ENCODE assay signal across 11 cellular contexts in the genomic region with DNA sequence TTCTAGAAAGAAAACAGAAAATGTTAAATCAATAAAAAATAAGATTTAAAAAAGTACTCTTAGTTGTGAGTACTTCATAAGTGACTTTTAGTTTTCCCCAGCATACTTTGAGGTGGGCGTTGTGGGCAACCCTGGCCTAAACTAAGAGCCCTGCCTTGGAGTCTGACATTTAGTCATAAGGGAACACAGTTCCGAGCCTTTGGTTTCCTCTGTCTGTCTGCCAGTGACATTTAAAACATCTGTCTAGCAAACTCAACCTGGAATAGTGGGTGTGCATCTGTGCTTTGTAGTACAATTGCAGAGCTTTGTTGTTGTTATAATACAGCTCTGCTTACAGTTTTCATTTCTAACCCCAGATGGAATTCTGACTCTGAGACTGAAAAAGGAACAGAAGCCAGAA. TPM values are rescaled to one million over a fixed set of nuclear protein-coding genes. Genes with fewer than 3 reads are reported as not detected.
DNase-seq lines count a peak whose midpoint lies in the region; ATAC-seq, FAIRE-seq and TF ChIP-seq lines count a peak whose summit lies in the region.
"Had no signal": no experiment of that assay in that cellular context is flagged by ENCODE, and none has a peak within 500 bp of the region (broad histone marks: within the 10 kb centered on the region; RNA-seq: fewer than 3 reads in every experiment).

No MANE protein-coding gene starts in this region.

- no peak overlapping the region for H3K27ac ChIP-seq in thyroid gland
- H3K27ac ChIP-seq: lower lobe of right lung had no signal

- TF ChIP-seq CTCF in thyroid gland (IDR thresholded peaks at IDR 0.05), result no peak

- H3K4me3 ChIP-seq in thyroid gland (replicated peaks in 1 of 3), result no peak overlapping the region
- H3K4me3 ChIP-seq: lower lobe of right lung had no signal

- DNase-seq in GM12892 (ENCODE audit: insufficient read length) (no peak), SIG-M5 treated with dmso at 0.1 percent for 504 hours (lab: John Stamatoyannopoulos, UW; ENCODE audit: unreplicated experiment) (no peak), thyroid gland (no peak), islet precursor cell (no peak)
- peak; percentile 47 to 64 for DNase-seq in activated CD4-positive, alpha-beta T cell treated with anti-CD3 and anti-CD28 coated beads, Interleukin-2, amount 50 U/mL, for 48 hours
- peak; percentile 59 for DNase-seq in stimulated activated CD4-positive, alpha-beta T cell treated with anti-CD3 and anti-CD28 coated beads, Interleukin-15, amount 100 ng/mL, for 24 hours
- no peak for DNase-seq in NK-92 treated with Interleukin-12 subunit alpha and Interleukin-12 subunit beta, amount 100 ng/mL, for 24 hours (lab: John Stamatoyannopoulos, UW)
- DNase-seq: amniotic stem cell, lower lobe of right lung, NCI-H748 treated with DMSO at 0.1 percent for 48 hours had no signal

- no peaks in the 10 kb centered on the region for H3K36me3 ChIP-seq in thyroid gland
- H3K36me3 ChIP-seq: lower lobe of right lung had no signal

- peak; percentile 68 for ATAC-seq in HG02610 (IDR thresholded peaks at IDR 0.05; ENCODE audit: unreplicated experiment)
- ATAC-seq: lower lobe of right lung had no signal

- no peaks in the 10 kb centered on the region for H3K9me3 ChIP-seq in thyroid gland
- H3K9me3 ChIP-seq: lower lobe of right lung had no signal

- intact Hi-C loops in thyroid gland (cut with DNase I), result no loop called here

- H3K4me1 ChIP-seq in thyroid gland, result no peaks in the 10 kb centered on the region
- H3K4me1 ChIP-seq: lower lobe of right lung had no signal

- no peaks in the 10 kb centered on the region for H3K27me3 ChIP-seq in thyroid gland

- TF ChIP-seq POLR2A in GM12892 (IDR thresholded peaks at IDR 0.05; ENCODE audit: low read depth, low read length), result no peak
- no peak for TF ChIP-seq POLR2A in thyroid gland (IDR thresholded peaks at IDR 0.05)

- FAIRE-seq in GM12892 (lab: Jason Lieb, UNC), result peak; percentile 67

- 88 to 89% methylated on average over 2 of the region's 2 CpGs for WGBS in thyroid gland, 2 donors

RNA-seq across cellular contexts. Expression of a gene that starts 26.1 kb away (rescaled TPM):
- 1.8 TPM for polyA plus RNA-seq in GM12892 (2012; ENCODE audit: missing spikeins)
- not detected for total RNA-seq in thyroid gland

Comparison
In these comparisons a context has a peak if more than half of its experiments do, and no peak if none do; other contexts are left out.
1. DNase-seq: peak in activated CD4-positive, alpha-beta T cell treated with anti-CD3 and anti-CD28 coated beads, Interleukin-2, amount 50 U/mL, for 48 hours (2 of 2) and stimulated activated CD4-positive, alpha-beta T cell treated with anti-CD3 and anti-CD28 coated beads, Interleukin-15, amount 100 ng/mL, for 24 hours (single experiment); none in GM12892 (single experiment), NK-92 treated with Interleukin-12 subunit alpha and Interleukin-12 subunit beta, amount 100 ng/mL, for 24 hours (single experiment), SIG-M5 treated with dmso at 0.1 percent for 504 hours (single experiment), thyroid gland (0 of 2) and islet precursor cell (single experiment).